1 cellular context compared by ENCODE assay signal in genomic region chr12:50039151-50039835, GRCh38.
A peak's percentile ranks its signal among the peaks of the same experiment; 100 is the strongest.
TF ChIP-seq lines count a peak whose summit lies in the region.

No MANE protein-coding gene starts in this region.

TF ChIP-seq in HEK293, 187 proteins besides CTCF, POLR2A, EP300 and RAD21 (continued from another document):
- TF ChIP-seq ZNF518A (tag by site-specific recombination; conservative IDR thresholded peaks at IDR 0.05; ENCODE audit: low read depth), result no peak
- TF ChIP-seq ZNF792 (tag by site-specific recombination; IDR thresholded peaks at IDR 0.05), result no peak
- TF ChIP-seq ZNF174 (tag by site-specific recombination; IDR thresholded peaks at IDR 0.05), result no peak
- peak; percentile 91 for TF ChIP-seq ZNF596 (tag by site-specific recombination; IDR thresholded peaks at IDR 0.05)
- no peak for TF ChIP-seq ZNF311 (tag by site-specific recombination; IDR thresholded peaks at IDR 0.05; ENCODE audit: borderline replicate concordance)
- TF ChIP-seq ZNF76 (tag by site-specific recombination; IDR thresholded peaks at IDR 0.05; ENCODE audit: borderline replicate concordance, low read depth), result no peak
